1 cellular context compared by ENCODE assay signal in genomic region chr17:43798024-43798423, GRCh38.
TF ChIP-seq lines count a peak whose summit lies in the region.
"Not testable (repeated sequence)": the region's sequence is repeated elsewhere in the genome, so short reads cannot be mapped to it uniquely, and the experiment has no call there.

No MANE protein-coding gene starts in this region.

TF ChIP-seq in HepG2, 621 proteins besides CTCF, POLR2A, EP300 and RAD21:
- TF ChIP-seq FOXO1 (CRISPR knock-in tag; IDR thresholded peaks at IDR 0.05) = 0 out of 2 replicates have a peak, but pooled peaks have one; percentile 14
- TF ChIP-seq FOXA1, FOXP1 (IDR thresholded peaks at IDR 0.05): not testable (repeated sequence)
- TF ChIP-seq FOXA1 (CRISPR knock-in tag; IDR thresholded peaks at IDR 0.05) = peak; percentile 74
- peak; percentile 34; the same call in 1 of the 2 replicates for TF ChIP-seq FOXA3 (CRISPR knock-in tag; IDR thresholded peaks at IDR 0.05)
- peak; percentile 22; the same call in 1 of the 2 replicates for TF ChIP-seq FOXK1 (CRISPR knock-in tag; IDR thresholded peaks at IDR 0.05; ENCODE audit: borderline replicate concordance, low read depth)
- TF ChIP-seq, protein P1, sequence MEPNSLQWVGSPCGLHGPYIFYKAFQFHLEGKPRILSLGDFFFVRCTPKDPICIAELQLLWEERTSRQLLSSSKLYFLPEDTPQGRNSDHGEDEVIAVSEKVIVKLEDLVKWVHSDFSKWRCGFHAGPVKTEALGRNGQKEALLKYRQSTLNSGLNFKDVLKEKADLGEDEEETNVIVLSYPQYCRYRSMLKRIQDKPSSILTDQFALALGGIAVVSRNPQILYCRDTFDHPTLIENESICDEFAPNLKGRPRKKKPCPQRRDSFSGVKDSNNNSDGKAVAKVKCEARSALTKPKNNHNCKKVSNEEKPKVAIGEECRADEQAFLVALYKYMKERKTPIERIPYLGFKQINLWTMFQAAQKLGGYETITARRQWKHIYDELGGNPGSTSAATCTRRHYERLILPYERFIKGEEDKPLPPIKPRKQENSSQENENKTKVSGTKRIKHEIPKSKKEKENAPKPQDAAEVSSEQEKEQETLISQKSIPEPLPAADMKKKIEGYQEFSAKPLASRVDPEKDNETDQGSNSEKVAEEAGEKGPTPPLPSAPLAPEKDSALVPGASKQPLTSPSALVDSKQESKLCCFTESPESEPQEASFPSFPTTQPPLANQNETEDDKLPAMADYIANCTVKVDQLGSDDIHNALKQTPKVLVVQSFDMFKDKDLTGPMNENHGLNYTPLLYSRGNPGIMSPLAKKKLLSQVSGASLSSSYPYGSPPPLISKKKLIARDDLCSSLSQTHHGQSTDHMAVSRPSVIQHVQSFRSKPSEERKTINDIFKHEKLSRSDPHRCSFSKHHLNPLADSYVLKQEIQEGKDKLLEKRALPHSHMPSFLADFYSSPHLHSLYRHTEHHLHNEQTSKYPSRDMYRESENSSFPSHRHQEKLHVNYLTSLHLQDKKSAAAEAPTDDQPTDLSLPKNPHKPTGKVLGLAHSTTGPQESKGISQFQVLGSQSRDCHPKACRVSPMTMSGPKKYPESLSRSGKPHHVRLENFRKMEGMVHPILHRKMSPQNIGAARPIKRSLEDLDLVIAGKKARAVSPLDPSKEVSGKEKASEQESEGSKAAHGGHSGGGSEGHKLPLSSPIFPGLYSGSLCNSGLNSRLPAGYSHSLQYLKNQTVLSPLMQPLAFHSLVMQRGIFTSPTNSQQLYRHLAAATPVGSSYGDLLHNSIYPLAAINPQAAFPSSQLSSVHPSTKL (CRISPR knock-in tag; IDR thresholded peaks at IDR 0.05) = 0 out of 2 replicates have a peak, but pooled peaks have one; percentile 45
- peak; percentile 87 for TF ChIP-seq ZNF281 (CRISPR knock-in tag; IDR thresholded peaks at IDR 0.05; ENCODE audit: borderline replicate concordance)
- TF ChIP-seq FOXP1 (CRISPR knock-in tag; IDR thresholded peaks at IDR 0.05) = peak; percentile 26; the same call in 1 of the 2 replicates
- TF ChIP-seq ZNF556 (CRISPR knock-in tag; IDR thresholded peaks at IDR 0.05; ENCODE audit: borderline replicate concordance) = 0 out of 2 replicates have a peak, but pooled peaks have one; percentile 26
- TF ChIP-seq, protein P2, sequence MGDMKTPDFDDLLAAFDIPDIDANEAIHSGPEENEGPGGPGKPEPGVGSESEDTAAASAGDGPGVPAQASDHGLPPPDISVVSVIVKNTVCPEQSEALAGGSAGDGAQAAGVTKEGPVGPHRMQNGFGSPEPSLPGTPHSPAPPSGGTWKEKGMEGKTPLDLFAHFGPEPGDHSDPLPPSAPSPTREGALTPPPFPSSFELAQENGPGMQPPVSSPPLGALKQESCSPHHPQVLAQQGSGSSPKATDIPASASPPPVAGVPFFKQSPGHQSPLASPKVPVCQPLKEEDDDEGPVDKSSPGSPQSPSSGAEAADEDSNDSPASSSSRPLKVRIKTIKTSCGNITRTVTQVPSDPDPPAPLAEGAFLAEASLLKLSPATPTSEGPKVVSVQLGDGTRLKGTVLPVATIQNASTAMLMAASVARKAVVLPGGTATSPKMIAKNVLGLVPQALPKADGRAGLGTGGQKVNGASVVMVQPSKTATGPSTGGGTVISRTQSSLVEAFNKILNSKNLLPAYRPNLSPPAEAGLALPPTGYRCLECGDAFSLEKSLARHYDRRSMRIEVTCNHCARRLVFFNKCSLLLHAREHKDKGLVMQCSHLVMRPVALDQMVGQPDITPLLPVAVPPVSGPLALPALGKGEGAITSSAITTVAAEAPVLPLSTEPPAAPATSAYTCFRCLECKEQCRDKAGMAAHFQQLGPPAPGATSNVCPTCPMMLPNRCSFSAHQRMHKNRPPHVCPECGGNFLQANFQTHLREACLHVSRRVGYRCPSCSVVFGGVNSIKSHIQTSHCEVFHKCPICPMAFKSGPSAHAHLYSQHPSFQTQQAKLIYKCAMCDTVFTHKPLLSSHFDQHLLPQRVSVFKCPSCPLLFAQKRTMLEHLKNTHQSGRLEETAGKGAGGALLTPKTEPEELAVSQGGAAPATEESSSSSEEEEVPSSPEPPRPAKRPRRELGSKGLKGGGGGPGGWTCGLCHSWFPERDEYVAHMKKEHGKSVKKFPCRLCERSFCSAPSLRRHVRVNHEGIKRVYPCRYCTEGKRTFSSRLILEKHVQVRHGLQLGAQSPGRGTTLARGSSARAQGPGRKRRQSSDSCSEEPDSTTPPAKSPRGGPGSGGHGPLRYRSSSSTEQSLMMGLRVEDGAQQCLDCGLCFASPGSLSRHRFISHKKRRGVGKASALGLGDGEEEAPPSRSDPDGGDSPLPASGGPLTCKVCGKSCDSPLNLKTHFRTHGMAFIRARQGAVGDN (CRISPR knock-in tag; IDR thresholded peaks at IDR 0.05) = peak; percentile 25; the same call in 1 of the 2 replicates
TF ChIP-seq in HepG2: peak in this region for 9; not testable (repeated sequence) for 612.
